In the genomic region with DNA sequence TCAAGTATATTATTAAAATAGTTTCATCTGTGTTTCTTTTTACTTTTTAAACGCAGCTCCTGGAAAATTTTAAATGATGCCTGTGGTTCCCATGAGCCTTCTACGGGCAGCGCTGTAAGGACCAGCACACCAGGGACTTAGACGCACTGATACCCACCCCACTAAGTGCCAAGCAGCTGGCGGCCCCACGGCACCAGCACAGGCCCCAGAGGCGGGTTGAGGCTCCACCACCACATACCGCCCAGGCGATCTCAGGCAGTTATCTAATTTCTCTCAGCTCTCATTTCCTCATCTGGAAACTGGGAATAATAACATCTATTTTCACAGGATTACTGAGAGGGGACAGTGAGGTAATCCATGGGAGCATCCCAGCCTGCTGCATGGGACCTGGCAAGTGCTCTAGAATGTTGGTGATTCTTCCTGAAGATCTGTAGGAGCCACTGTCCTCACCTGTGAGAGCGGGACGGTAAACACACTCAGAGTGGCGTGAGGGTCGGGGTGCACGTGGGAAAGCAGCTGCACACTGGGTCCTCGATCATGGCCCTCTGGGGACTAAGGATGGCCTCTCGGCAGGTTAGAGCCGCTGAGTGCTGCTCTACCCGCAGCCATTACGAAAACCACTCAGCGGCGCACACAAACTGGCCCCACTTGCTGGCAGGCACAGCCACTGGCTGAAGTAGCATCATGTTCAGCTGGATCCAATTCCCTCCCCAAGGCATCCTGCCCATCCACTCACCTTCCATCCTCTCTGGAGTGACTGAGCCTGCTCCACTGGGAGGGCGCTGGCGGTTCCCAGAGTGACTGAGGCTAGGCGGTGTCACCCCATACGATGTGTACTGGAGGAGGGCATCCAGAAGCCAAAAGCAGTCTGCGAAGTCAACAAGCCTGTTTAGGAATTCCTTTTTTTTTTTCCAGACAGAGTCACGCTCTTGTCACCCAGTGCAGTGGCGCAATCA, we compare ENCODE assay signal across 2 cellular contexts.
TF ChIP-seq lines count a peak whose summit lies in the region.

No MANE protein-coding gene starts in this region.

TF ChIP-seq in HepG2, 621 proteins besides CTCF, POLR2A, EP300 and RAD21:
- TF ChIP-seq MAFF (IDR thresholded peaks at IDR 0.05; ENCODE audit: low read depth, low read length): no peak
- TF ChIP-seq TAF1 (CRISPR knock-in tag; IDR thresholded peaks at IDR 0.05): no peak
- TF ChIP-seq AGO2 (optimal IDR thresholded peaks at IDR 0.05; ENCODE audit: low read depth, low read length): peak; percentile 56
- no peak for TF ChIP-seq NCOR1 (IDR thresholded peaks at IDR 0.05; ENCODE audit: borderline replicate concordance, low read length)
TF ChIP-seq in HepG2: peak in this region for 1.

TF ChIP-seq in K562, 482 proteins besides CTCF, POLR2A, EP300 and RAD21:
- no peak for TF ChIP-seq ZNF124 (CRISPR knock-in tag; IDR thresholded peaks at IDR 0.05)
- 0 out of 2 replicates have a peak, but pooled peaks have one; percentile 32 for TF ChIP-seq POLR2G (IDR thresholded peaks at IDR 0.05; ENCODE audit: low read depth, low read length)
- no peak for TF ChIP-seq NBN (IDR thresholded peaks at IDR 0.05; ENCODE audit: low read depth)
- TF ChIP-seq, protein P1, sequence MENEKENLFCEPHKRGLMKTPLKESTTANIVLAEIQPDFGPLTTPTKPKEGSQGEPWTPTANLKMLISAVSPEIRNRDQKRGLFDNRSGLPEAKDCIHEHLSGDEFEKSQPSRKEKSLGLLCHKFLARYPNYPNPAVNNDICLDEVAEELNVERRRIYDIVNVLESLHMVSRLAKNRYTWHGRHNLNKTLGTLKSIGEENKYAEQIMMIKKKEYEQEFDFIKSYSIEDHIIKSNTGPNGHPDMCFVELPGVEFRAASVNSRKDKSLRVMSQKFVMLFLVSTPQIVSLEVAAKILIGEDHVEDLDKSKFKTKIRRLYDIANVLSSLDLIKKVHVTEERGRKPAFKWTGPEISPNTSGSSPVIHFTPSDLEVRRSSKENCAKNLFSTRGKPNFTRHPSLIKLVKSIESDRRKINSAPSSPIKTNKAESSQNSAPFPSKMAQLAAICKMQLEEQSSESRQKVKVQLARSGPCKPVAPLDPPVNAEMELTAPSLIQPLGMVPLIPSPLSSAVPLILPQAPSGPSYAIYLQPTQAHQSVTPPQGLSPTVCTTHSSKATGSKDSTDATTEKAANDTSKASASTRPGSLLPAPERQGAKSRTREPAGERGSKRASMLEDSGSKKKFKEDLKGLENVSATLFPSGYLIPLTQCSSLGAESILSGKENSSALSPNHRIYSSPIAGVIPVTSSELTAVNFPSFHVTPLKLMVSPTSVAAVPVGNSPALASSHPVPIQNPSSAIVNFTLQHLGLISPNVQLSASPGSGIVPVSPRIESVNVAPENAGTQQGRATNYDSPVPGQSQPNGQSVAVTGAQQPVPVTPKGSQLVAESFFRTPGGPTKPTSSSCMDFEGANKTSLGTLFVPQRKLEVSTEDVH (IDR thresholded peaks at IDR 0.05; ENCODE audit: low read depth, partially characterized antibody): no peak
